Comparison of ENCODE assay signal across 16 cellular contexts in the genomic region with DNA sequence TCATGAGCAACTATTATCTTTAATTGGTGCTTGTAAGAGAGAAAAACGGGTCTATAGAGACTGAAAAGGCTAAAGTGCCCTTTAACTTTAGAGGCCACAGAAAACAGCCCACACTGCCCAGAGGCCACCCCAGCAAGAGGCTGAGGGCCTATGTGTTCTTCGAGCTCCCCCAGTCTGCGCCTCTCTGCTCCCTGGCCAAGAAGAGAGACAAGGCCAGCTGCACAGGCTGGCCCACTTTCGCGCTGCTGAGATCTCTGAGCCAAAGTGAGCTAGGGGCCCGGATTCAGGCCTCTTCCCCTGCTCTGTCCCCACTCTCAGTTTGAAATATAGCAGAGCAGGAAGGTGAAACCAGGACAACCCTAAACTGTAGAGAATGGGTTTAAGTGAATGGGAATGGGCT.
"Had no signal": no experiment of that assay in that cellular context is flagged by ENCODE, and none has a peak within 500 bp of the region (broad histone marks: within the 10 kb centered on the region; RNA-seq: fewer than 3 reads in every experiment).

No MANE protein-coding gene starts in this region.

- H3K27ac ChIP-seq: foreskin keratinocyte, skin epidermis, uterus had no signal

- H3K4me3 ChIP-seq: skin epidermis, tibial nerve, uterus had no signal

- H3K9me3 ChIP-seq: tibial nerve, uterus had no signal

- H3K27me3 ChIP-seq: foreskin keratinocyte, tibial nerve, uterus had no signal

- ATAC-seq: activated CD4-positive, CD25-positive, alpha-beta regulatory T cell treated with anti-CD3 and anti-CD28 coated beads, Interleukin-2, amount 50 U/mL, for 24 hours; activated naive CD8-positive, alpha-beta T cell treated with anti-CD3 and anti-CD28 coated beads, Interleukin-2, amount 50 U/mL, for 24 hours; foreskin keratinocyte had no signal

- DNase-seq: activated CD4-positive, alpha-beta memory T cell treated with anti-CD3 and anti-CD28 coated beads, Interleukin-2, amount 10 ng/mL, durations not matched to agents 7 days and 5 days; activated CD4-positive, alpha-beta T cell treated with anti-CD3 and anti-CD28 coated beads, Interleukin-2, amount 10 ng/mL, durations not matched to agents 24 days and 14 days; activated gamma-delta T cell; activated naive CD4-positive, alpha-beta T cell treated with anti-CD3 and anti-CD28 coated beads, Interleukin-2, amount 50 U/mL, for 16 hours; activated naive CD8-positive, alpha-beta T cell treated with anti-CD3 and anti-CD28 coated beads, Interleukin-2, amount 50 U/mL, for 24 hours; dermis blood vessel endothelial cell; effector CD8-positive, alpha-beta T cell; erythroblast; foreskin keratinocyte; hippocampal formation; nephron progenitor cell; stimulated activated CD4-positive, alpha-beta T cell treated with anti-CD3 and anti-CD28 coated beads, Interleukin-1b, Interleukin-23, amount 100 ng/mL, for 48 hours had no signal

- H3K36me3 ChIP-seq: tibial nerve, uterus had no signal
